In genomic region chr16:23949630-23950290, GRCh38 we compare ENCODE assay signal across 9 cellular contexts.
DNase-seq lines count a peak whose midpoint lies in the region; ATAC-seq and TF ChIP-seq lines count a peak whose summit lies in the region.
"Had no signal": no experiment of that assay in that cellular context is flagged by ENCODE, and none has a peak within 500 bp of the region (broad histone marks: within the 10 kb centered on the region; RNA-seq: fewer than 3 reads in every experiment).

No MANE protein-coding gene starts in this region.

- H3K27me3 ChIP-seq in thyroid gland: no peaks in the 10 kb centered on the region

- H3K4me3 ChIP-seq in thyroid gland (replicated peaks in 1 of 3) (no peak overlapping the region), foreskin fibroblast (ENCODE audit: low read depth in 1 of 2, low read length in 2 of 2) (no peak overlapping the region)

- no peaks in the 10 kb centered on the region for H3K36me3 ChIP-seq in thyroid gland

- H3K27ac ChIP-seq in thyroid gland: no peak overlapping the region

- H3K9me3 ChIP-seq in thyroid gland: no peaks in the 10 kb centered on the region

- TF ChIP-seq POLR2A in thyroid gland (IDR thresholded peaks at IDR 0.05): no peak

- peak; percentile 59 for DNase-seq in NK-92 treated with Interleukin-12 subunit alpha and Interleukin-12 subunit beta, amount 100 ng/mL, for 24 hours (lab: John Stamatoyannopoulos, UW)
- DNase-seq in NK-92 (lab: John Stamatoyannopoulos, UW; ENCODE audit: unreplicated experiment) (no peak), left cardiac atrium (peak; percentile 47), thyroid gland (peak; percentile 6 to 23), foreskin fibroblast (no peak), NCI-H2171 (lab: John Stamatoyannopoulos, UW) (no peak)
- peak; percentile 46 for DNase-seq in activated CD4-positive, alpha-beta T cell treated with anti-CD3 and anti-CD28 coated beads, Interleukin-2, amount 50 U/mL, for 1 hour
- DNase-seq: 8988T had no signal

- intact Hi-C loops in left cardiac atrium (cut with DNase I) (no loop called here), thyroid gland (cut with DNase I) (no loop called here)

- no peak for TF ChIP-seq CTCF in thyroid gland (IDR thresholded peaks at IDR 0.05)
- no peak for TF ChIP-seq CTCF in foreskin fibroblast (IDR thresholded peaks at IDR 0.05; ENCODE audit: low read depth, low read length)

- ATAC-seq in left cardiac atrium (peak; percentile 41 to 59), GM18870 (IDR thresholded peaks at IDR 0.05; ENCODE audit: unreplicated experiment) (no peak)

- 64 to 83% methylated on average over 5 of the region's 5 CpGs for WGBS in thyroid gland, 2 donors

- H3K4me1 ChIP-seq in thyroid gland: no peaks in the 10 kb centered on the region

Comparison
In these comparisons a context has a peak if more than half of its experiments do, and no peak if none do; other contexts are left out.
1. DNase-seq: peak in NK-92 treated with Interleukin-12 subunit alpha and Interleukin-12 subunit beta, amount 100 ng/mL, for 24 hours (single experiment), activated CD4-positive, alpha-beta T cell treated with anti-CD3 and anti-CD28 coated beads, Interleukin-2, amount 50 U/mL, for 1 hour (single experiment), left cardiac atrium (single experiment) and thyroid gland (2 of 2); none in NK-92 (single experiment), foreskin fibroblast (0 of 2) and NCI-H2171 (single experiment).